ENCODE assay signal across 1 cellular context in genomic region chr5:154478224-154478565, GRCh38.
TF ChIP-seq lines count a peak whose summit lies in the region.

Gene HAND1, minus strand, starts transcription at chr5:154478227. Its CDS starts 219 bp downstream, at chr5:154478008.

TF ChIP-seq in A549, 52 proteins besides CTCF, POLR2A, EP300 and RAD21 (continued from another document):
- TF ChIP-seq, protein P1, sequence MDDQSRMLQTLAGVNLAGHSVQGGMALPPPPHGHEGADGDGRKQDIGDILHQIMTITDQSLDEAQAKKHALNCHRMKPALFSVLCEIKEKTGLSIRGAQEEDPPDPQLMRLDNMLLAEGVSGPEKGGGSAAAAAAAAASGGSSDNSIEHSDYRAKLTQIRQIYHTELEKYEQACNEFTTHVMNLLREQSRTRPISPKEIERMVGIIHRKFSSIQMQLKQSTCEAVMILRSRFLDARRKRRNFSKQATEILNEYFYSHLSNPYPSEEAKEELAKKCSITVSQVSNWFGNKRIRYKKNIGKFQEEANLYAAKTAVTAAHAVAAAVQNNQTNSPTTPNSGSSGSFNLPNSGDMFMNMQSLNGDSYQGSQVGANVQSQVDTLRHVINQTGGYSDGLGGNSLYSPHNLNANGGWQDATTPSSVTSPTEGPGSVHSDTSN (IDR thresholded peaks at IDR 0.05) = no peak
- no peak for TF ChIP-seq POLR2AphosphoS2 (conservative IDR thresholded peaks at IDR 0.05; ENCODE audit: low read length)
